Comparison of ENCODE assay signal across 6 cellular contexts in genomic region chrX:149721241-149721640, GRCh38. TPM values are rescaled to one million over a fixed set of nuclear protein-coding genes. Genes with fewer than 3 reads are reported as not detected.
"Had no signal": no experiment of that assay in that cellular context is flagged by ENCODE, and none has a peak within 500 bp of the region (broad histone marks: within the 10 kb centered on the region; RNA-seq: fewer than 3 reads in every experiment).

No MANE protein-coding gene starts in this region.

RNA-seq across cellular contexts. Expression of gene MAGEA11, which starts 9.4 kb away (rescaled TPM):
- total RNA-seq: LHCN-M2, MCF 10A, PC-3, Peyer's patch, Right ventricle myocardium superior had no signal

RNA-seq across cellular contexts. Expression of gene HSFX1, which starts 52.6 kb away (rescaled TPM):
- total RNA-seq: MCF 10A, NCI-H460 had no signal
